ENCODE assay signal across 8 cellular contexts in genomic region chr4:41360911-41361830, GRCh38.
A peak's percentile ranks its signal among the peaks of the same experiment; 100 is the strongest.
DNase-seq lines count a peak whose midpoint lies in the region; ATAC-seq, FAIRE-seq and TF ChIP-seq lines count a peak whose summit lies in the region.

No MANE protein-coding gene starts in this region.

- H3K36me3 ChIP-seq in H7 (replicated peaks; ENCODE audit: control insufficient read depth, insufficient read depth, low read length) = no peaks in the 10 kb centered on the region

- DNase-seq in H7 (peak; percentile 68), NCI-H748 (lab: John Stamatoyannopoulos, UW; ENCODE audit: unreplicated experiment) (peak; percentile 74), epithelial cell of esophagus (ENCODE audit: low read depth) (peak; percentile 32), midbrain (lab: John Stamatoyannopoulos, UW) (peak; percentile 65), urothelium cell line (ENCODE audit: low spot score) (peak; percentile 75)
- DNase-seq in activated effector memory CD4-positive, alpha-beta T cell treated with anti-CD3 and anti-CD28 coated beads, Interleukin-2, amount 50 U/mL, for 16 hours = no peak
- no peak for DNase-seq in activated CD4-positive, alpha-beta T cell treated with anti-CD3 and anti-CD28 coated beads for 1 hour

- peak; percentile 70 for FAIRE-seq in urothelium cell line (lab: Jason Lieb, UNC)

- peaks cover 67% of the 10 kb centered on the region for H3K27me3 ChIP-seq in H7 (ENCODE audit: control insufficient read depth, insufficient read depth, low read length)

- TF ChIP-seq CTCF in epithelial cell of esophagus (IDR thresholded peaks at IDR 0.05; ENCODE audit: insufficient read depth, low read depth, low read length, missing control alignments) = no peak

- H3K4me3 ChIP-seq in H7 (ENCODE audit: insufficient read depth, low read depth, low read length) (peak overlapping the region; percentile 63), epithelial cell of esophagus (ENCODE audit: low read length) (peak overlapping the region; percentile 53)

- no peak for ATAC-seq in GM18858 (IDR thresholded peaks at IDR 0.05; ENCODE audit: unreplicated experiment)

Comparison
In these comparisons a context has a peak if more than half of its experiments do, and no peak if none do; other contexts are left out.
1. DNase-seq: peak in H7 (single experiment), NCI-H748 (single experiment), epithelial cell of esophagus (single experiment), midbrain (single experiment) and urothelium cell line (single experiment); none in activated effector memory CD4-positive, alpha-beta T cell treated with anti-CD3 and anti-CD28 coated beads, Interleukin-2, amount 50 U/mL, for 16 hours (single experiment) and activated CD4-positive, alpha-beta T cell treated with anti-CD3 and anti-CD28 coated beads for 1 hour (single experiment).